ENCODE assay signal across 15 cellular contexts in genomic region chr15:81098884-81099601, GRCh38. TPM values are rescaled to one million over a fixed set of nuclear protein-coding genes. Genes with fewer than 3 reads are reported as not detected.
DNase-seq lines count a peak whose midpoint lies in the region; ATAC-seq and TF ChIP-seq lines count a peak whose summit lies in the region.
"Had no signal": no experiment of that assay in that cellular context is flagged by ENCODE, and none has a peak within 500 bp of the region (broad histone marks: within the 10 kb centered on the region; RNA-seq: fewer than 3 reads in every experiment).

No MANE protein-coding gene starts in this region.

- H3K27me3 Mint-ChIP-seq in WTC11 (ENCODE audit: low read depth): peaks cover 8% of the 10 kb centered on the region; the same call in 1 of the 2 replicates

- H3K27ac ChIP-seq in Karpas-422 (ENCODE audit: low read length): no peak overlapping the region

- H3K79me2 ChIP-seq in Karpas-422 (ENCODE audit: low read length): no peaks in the 10 kb centered on the region
- H3K79me2 ChIP-seq: parathyroid adenoma had no signal

- no peaks in the 10 kb centered on the region for H3K36me3 ChIP-seq in Karpas-422 (ENCODE audit: insufficient read depth, low read length)

- TF ChIP-seq CTCF in fibroblast of mammary gland (conservative IDR thresholded peaks at IDR 0.05; ENCODE audit: control insufficient read depth, insufficient read depth, low read depth, low read length) (no peak), WTC11 (IDR thresholded peaks at IDR 0.05) (no peak)

- no peaks in the 10 kb centered on the region for H3K9me3 Mint-ChIP-seq in WTC11
- H3K9me3 Mint-ChIP-seq: memory B cell; stimulated activated naive CD8-positive, alpha-beta T cell treated with anti-CD3 and anti-CD28 coated beads, Interleukin-15, amount 100 ng/mL, for 72 hours had no signal

- POLR2A ChIA-PET in WTC11 (lab: Charles Lee): interaction anchor here (0.7 kb wide), 1 partner anchor 122 kb away, joined by 3 read pairs; no protein-coding TSS in a partner anchor

- no peaks in the 10 kb centered on the region for H3K9me3 ChIP-seq in Karpas-422 (ENCODE audit: low read length)
- H3K9me3 ChIP-seq: Caco-2 had no signal

- no peak overlapping the region for H3K4me3 ChIP-seq in fibroblast of mammary gland (ENCODE audit: control insufficient read depth, low read depth, low read length)
- H3K4me3 ChIP-seq in Karpas-422 (ENCODE audit: low read length): no peak overlapping the region

- ATAC-seq in GM21825 (IDR thresholded peaks at IDR 0.05; ENCODE audit: unreplicated experiment): no peak
- ATAC-seq in WTC11: no peak
- no peak for ATAC-seq in HG02938 (IDR thresholded peaks at IDR 0.05; ENCODE audit: unreplicated experiment)
- ATAC-seq: stimulated activated naive CD8-positive, alpha-beta T cell treated with anti-CD3 and anti-CD28 coated beads, Interleukin-15, amount 100 ng/mL, for 72 hours had no signal

- no peaks in the 10 kb centered on the region for H4K20me1 ChIP-seq in Karpas-422 (ENCODE audit: insufficient read depth, low read depth, low read length)

- H3K27me3 ChIP-seq in Karpas-422 (ENCODE audit: low read length): no peaks in the 10 kb centered on the region

- H3K36me3 Mint-ChIP-seq in WTC11: no peaks in the 10 kb centered on the region
- H3K36me3 Mint-ChIP-seq: activated naive CD8-positive, alpha-beta T cell; memory B cell had no signal

- DNase-seq in EH (ENCODE audit: low read depth) (peak; percentile 43), OCI-M2 (lab: John Stamatoyannopoulos, UW; ENCODE audit: unreplicated experiment) (peak; percentile 77), fibroblast of mammary gland (ENCODE audit: low read depth) (peak; percentile 21), posterior vena cava (ENCODE audit: low spot score) (peak; percentile 83), WTC11 (ENCODE audit: low spot score) (no peak), Karpas-422 (no peak)
- DNase-seq: Caco-2; NCI-H146; NCI-H69; stimulated activated naive CD8-positive, alpha-beta T cell treated with anti-CD3 and anti-CD28 coated beads, Interleukin-15, amount 100 ng/mL, for 72 hours had no signal

- H3K4me2 ChIP-seq in Karpas-422 (ENCODE audit: low read depth, low read length, poor library complexity, severe bottlenecking): no peak overlapping the region

- H3K9me2 ChIP-seq in Karpas-422 (replicated peaks; ENCODE audit: insufficient read depth, low read length): no peaks in the 10 kb centered on the region

- no peaks in the 10 kb centered on the region for H3K4me1 Mint-ChIP-seq in WTC11
- H3K4me1 Mint-ChIP-seq: memory B cell had no signal

- no peaks in the 10 kb centered on the region for H3K4me1 ChIP-seq in Karpas-422 (ENCODE audit: low read length)
- H3K4me1 ChIP-seq: Caco-2, parathyroid adenoma had no signal

- intact Hi-C loops in posterior vena cava (cut with DNase I): no loop called here

- no peak overlapping the region for H2AFZ ChIP-seq in Karpas-422 (ENCODE audit: low read length)
- H2AFZ ChIP-seq: parathyroid adenoma had no signal

- H3K27ac Mint-ChIP-seq in WTC11: no peak overlapping the region
- H3K27ac Mint-ChIP-seq: activated naive CD8-positive, alpha-beta T cell; memory B cell; stimulated activated naive CD8-positive, alpha-beta T cell treated with anti-CD3 and anti-CD28 coated beads, Interleukin-15, amount 100 ng/mL, for 72 hours had no signal

- H3K4me3 Mint-ChIP-seq in WTC11: no peak overlapping the region
- H3K4me3 Mint-ChIP-seq: activated naive CD8-positive, alpha-beta T cell; memory B cell; stimulated activated naive CD8-positive, alpha-beta T cell treated with anti-CD3 and anti-CD28 coated beads, Interleukin-15, amount 100 ng/mL, for 72 hours had no signal

- H3K9ac ChIP-seq in Karpas-422 (ENCODE audit: low read length): no peak overlapping the region
- H3K9ac ChIP-seq: parathyroid adenoma had no signal

- CTCF ChIA-PET in WTC11 (lab: Charles Lee): interaction anchor here (0.7 to 7.2 kb wide), 2 partner anchors 167 to 847 kb away, joined by 3 to 41 read pairs; partner anchors contain the start of gene CTXND1

TF ChIP-seq in WTC11, 78 proteins besides CTCF, POLR2A, EP300 and RAD21 (continues in another document):
- TF ChIP-seq SOX15 (CRISPR knock-in tag; IDR thresholded peaks at IDR 0.05) (no peak), SP1 (CRISPR knock-in tag; conservative IDR thresholded peaks at IDR 0.05) (no peak), RELA (CRISPR knock-in tag; IDR thresholded peaks at IDR 0.05; ENCODE audit: borderline replicate concordance) (no peak), OVOL2 (CRISPR knock-in tag; IDR thresholded peaks at IDR 0.05; ENCODE audit: borderline replicate concordance) (no peak), ATF2 (CRISPR knock-in tag; IDR thresholded peaks at IDR 0.05; ENCODE audit: borderline replicate concordance, low read depth) (no peak), ATF1 (CRISPR knock-in tag; IDR thresholded peaks at IDR 0.05) (no peak), ARID4B (CRISPR knock-in tag; IDR thresholded peaks at IDR 0.05; ENCODE audit: borderline replicate concordance) (no peak), KAT7 (CRISPR knock-in tag; IDR thresholded peaks at IDR 0.05; ENCODE audit: borderline replicate concordance) (no peak), NFATC4 (CRISPR knock-in tag; IDR thresholded peaks at IDR 0.05) (no peak), JUN (CRISPR knock-in tag; IDR thresholded peaks at IDR 0.05) (no peak), STAT6 (CRISPR knock-in tag; conservative IDR thresholded peaks at IDR 0.05; ENCODE audit: low read depth) (no peak), NR1H2 (CRISPR knock-in tag; IDR thresholded peaks at IDR 0.05) (no peak)

RNA-seq across cellular contexts. Expression of gene CFAP161, which starts 35.0 kb away (rescaled TPM):
- total RNA-seq in posterior vena cava (under 1 TPM in 1 of 2 donors, not detected in 1; 0.52 TPM), WTC11 (2021) (not detected in 3 replicates)
- 0.11 TPM in 1 of 2 replicates, not detected in the other for total RNA-seq in Karpas-422 (2014; rRNA removed; shearing (Covaris generic); ENCODE audit: low replicate concordance)
- total RNA-seq: Caco-2 had no signal

Comparison
In these comparisons a context has a peak if more than half of its experiments do, and no peak if none do; other contexts are left out.
1. DNase-seq: peak in EH (single experiment), OCI-M2 (single experiment), fibroblast of mammary gland (single experiment) and posterior vena cava (single experiment); none in WTC11 (single experiment) and Karpas-422 (single experiment).